28 cellular contexts compared by ENCODE assay signal in genomic region chr4:1815096-1815996, GRCh38.
"Had no signal": no experiment of that assay in that cellular context is flagged by ENCODE, and none has a peak within 500 bp of the region (broad histone marks: within the 10 kb centered on the region; RNA-seq: fewer than 3 reads in every experiment).

No MANE protein-coding gene starts in this region.

- H3K4me3 ChIP-seq: ascending aorta, body of pancreas had no signal

- H3K4me3 Mint-ChIP-seq: activated CD4-positive, alpha-beta T cell treated with anti-CD3 and anti-CD28 coated beads, Interleukin-2, amount 10 ng/mL, durations not matched to agents 24 days and 14 days; activated CD8-positive, alpha-beta memory T cell treated with anti-CD3 and anti-CD28 coated beads, Interleukin-2, amount 10 ng/mL, durations not matched to agents 7 days and 5 days; activated naive CD8-positive, alpha-beta T cell treated with anti-CD3 and anti-CD28 coated beads, Interleukin-2, amount 50 U/mL, for 24 hours; activated T-cell treated with anti-CD3 and anti-CD28 coated beads, Interleukin-2, amount 50 U/mL, for 24 hours; activated T-helper 1 cell treated with anti-CD3 and anti-CD28 coated beads, Interleukin-12 subunit alpha, Interleukin-12 subunit beta, Interleukin-2, Interleukin-4 antibody, amounts not matched to agents 30 ng/mL and 10 ng/mL and 1 ng/mL, durations not matched to agents 14 hours and 24 hours and 36 hours; T-helper 1 cell treated with Interleukin-12 subunit alpha and Interleukin-12 subunit beta and Interleukin-4 antibody, amounts not matched to agents 30 μg/mL and 1 μg/mL, for 36 hours had no signal

- H3K4me1 Mint-ChIP-seq: activated CD4-positive, alpha-beta T cell treated with anti-CD3 and anti-CD28 coated beads, Interleukin-2, amount 10 ng/mL, durations not matched to agents 24 days and 14 days; activated CD8-positive, alpha-beta memory T cell treated with anti-CD3 and anti-CD28 coated beads, Interleukin-2, amount 10 ng/mL, durations not matched to agents 7 days and 5 days; activated naive CD8-positive, alpha-beta T cell treated with anti-CD3 and anti-CD28 coated beads, Interleukin-2, amount 50 U/mL, for 24 hours had no signal

- H3K9me3 ChIP-seq: ascending aorta, body of pancreas had no signal

- H3K4me1 ChIP-seq: ascending aorta had no signal

- H3K27ac Mint-ChIP-seq: activated CD4-positive, alpha-beta T cell treated with anti-CD3 and anti-CD28 coated beads, Interleukin-2, amount 10 ng/mL, durations not matched to agents 24 days and 14 days; activated CD8-positive, alpha-beta memory T cell treated with anti-CD3 and anti-CD28 coated beads, Interleukin-2, amount 10 ng/mL, durations not matched to agents 7 days and 5 days; activated naive CD8-positive, alpha-beta T cell treated with anti-CD3 and anti-CD28 coated beads, Interleukin-2, amount 50 U/mL, for 24 hours; activated T-cell treated with anti-CD3 and anti-CD28 coated beads, Interleukin-2, amount 50 U/mL, for 24 hours; activated T-helper 1 cell treated with anti-CD3 and anti-CD28 coated beads, Interleukin-12 subunit alpha, Interleukin-12 subunit beta, Interleukin-2, Interleukin-4 antibody, amounts not matched to agents 30 ng/mL and 10 ng/mL and 1 ng/mL, durations not matched to agents 14 hours and 24 hours and 36 hours; T-helper 1 cell treated with Interleukin-12 subunit alpha and Interleukin-12 subunit beta and Interleukin-4 antibody, amounts not matched to agents 30 μg/mL and 1 μg/mL, for 36 hours had no signal

- H3K27me3 Mint-ChIP-seq: activated CD4-positive, alpha-beta T cell treated with anti-CD3 and anti-CD28 coated beads, Interleukin-2, amount 10 ng/mL, durations not matched to agents 24 days and 14 days; activated CD8-positive, alpha-beta memory T cell treated with anti-CD3 and anti-CD28 coated beads, Interleukin-2, amount 10 ng/mL, durations not matched to agents 7 days and 5 days; activated naive CD8-positive, alpha-beta T cell treated with anti-CD3 and anti-CD28 coated beads, Interleukin-2, amount 50 U/mL, for 24 hours; activated T-cell treated with anti-CD3 and anti-CD28 coated beads, Interleukin-2, amount 50 U/mL, for 24 hours had no signal

- ATAC-seq: activated CD8-positive, alpha-beta memory T cell treated with anti-CD3 and anti-CD28 coated beads, Interleukin-2, amount 10 ng/mL, durations not matched to agents 7 days and 5 days; activated naive CD4-positive, alpha-beta T cell treated with anti-CD3 and anti-CD28 coated beads, Interleukin-2, amount 50 U/mL, for 72 hours; activated naive CD8-positive, alpha-beta T cell treated with anti-CD3 and anti-CD28 coated beads, Interleukin-2, amount 50 U/mL, for 24 hours; body of pancreas; Panc1 had no signal

- H3K9me3 Mint-ChIP-seq: activated CD4-positive, alpha-beta T cell treated with anti-CD3 and anti-CD28 coated beads, Interleukin-2, amount 10 ng/mL, durations not matched to agents 24 days and 14 days; activated naive CD4-positive, alpha-beta T cell treated with anti-CD3 and anti-CD28 coated beads, Interleukin-2, amount 50 U/mL, for 72 hours; activated naive CD8-positive, alpha-beta T cell treated with anti-CD3 and anti-CD28 coated beads, Interleukin-2, amount 50 U/mL, for 24 hours; activated T-cell treated with anti-CD3 and anti-CD28 coated beads, Interleukin-2, amount 50 U/mL, for 24 hours; activated T-helper 1 cell treated with anti-CD3 and anti-CD28 coated beads, Interleukin-12 subunit alpha, Interleukin-12 subunit beta, Interleukin-2, Interleukin-4 antibody, amounts not matched to agents 30 ng/mL and 10 ng/mL and 1 ng/mL, durations not matched to agents 14 hours and 24 hours and 36 hours; T-helper 1 cell treated with Interleukin-12 subunit alpha and Interleukin-12 subunit beta and Interleukin-4 antibody, amounts not matched to agents 30 μg/mL and 1 μg/mL, for 36 hours had no signal

- H3K27ac ChIP-seq: ascending aorta, body of pancreas had no signal

- H3K27me3 ChIP-seq: ascending aorta, body of pancreas had no signal

- FAIRE-seq: bronchial epithelial cell had no signal

- DNase-seq: activated CD4-positive, alpha-beta T cell treated with anti-CD3 and anti-CD28 coated beads, Interleukin-2, amount 10 ng/mL, durations not matched to agents 24 days and 14 days; activated CD4-positive, alpha-beta T cell treated with anti-CD3 and anti-CD28 coated beads, Interleukin-2, amount 50 U/mL, for 48 hours; activated CD4-positive, CD25-positive, alpha-beta regulatory T cell treated with anti-CD3 and anti-CD28 coated beads, Interleukin-2, amount 50 U/mL, for 72 hours; activated CD8-positive, alpha-beta memory T cell treated with anti-CD3 and anti-CD28 coated beads, Interleukin-2, amount 10 ng/mL, durations not matched to agents 7 days and 5 days; activated effector memory CD4-positive, alpha-beta T cell treated with Interleukin-2 at 50 U/mL for 16 hours; activated naive CD4-positive, alpha-beta T cell; activated naive CD8-positive, alpha-beta T cell treated with anti-CD3 and anti-CD28 coated beads, Interleukin-2, amount 50 U/mL, for 24 hours; activated T-cell treated with anti-CD3 and anti-CD28 coated beads, Interleukin-2, amount 50 U/mL, for 24 hours; amniotic stem cell; body of pancreas; central memory CD4-positive, alpha-beta T cell; Kasumi-1; NCI-H1105 treated with DMSO at 0.1 percent for 48 hours; NCI-H1436 treated with DMSO at 0.1 percent for 48 hours; NCI-H187; NCI-H2081; NCI-H510A treated with DMSO at 0.1 percent for 48 hours; NCI-H69; NK-92 treated with Interleukin-12 subunit alpha and Interleukin-12 subunit beta, amount 100 ng/mL, for 24 hours; OCI-M1; RPMI8226; SHP77 treated with DMSO at 0.1 percent for 48 hours had no signal
